33 cellular contexts compared by ENCODE assay signal in genomic region chr7:68694656-68695055, GRCh38.
"Had no signal": no experiment of that assay in that cellular context is flagged by ENCODE, and none has a peak within 500 bp of the region (broad histone marks: within the 10 kb centered on the region; RNA-seq: fewer than 3 reads in every experiment).

No MANE protein-coding gene starts in this region.

- H3K27ac ChIP-seq: cardiac muscle cell, coronary artery, dorsolateral prefrontal cortex, gastroesophageal sphincter, pancreas, prostate gland, sigmoid colon, suprapubic skin, tibial artery, upper lobe of right lung, WERI-Rb-1 had no signal

- ATAC-seq: gastroesophageal sphincter; naive thymus-derived CD4-positive, alpha-beta T cell; pancreas; stimulated activated naive B cell treated with anti-CD40 and anti-IgM and Interleukin-4, amounts not matched to agents 10 μg/mL and 1 μg/mL and 100 μg/mL, for 72 hours; upper lobe of right lung had no signal

- H3K36me3 Mint-ChIP-seq: activated naive CD4-positive, alpha-beta T cell treated with anti-CD3 and anti-CD28 coated beads, Interleukin-2, amount 10 ng/mL, durations not matched to agents 7 days and 5 days; brain; immature natural killer cell; naive thymus-derived CD4-positive, alpha-beta T cell; stimulated activated naive B cell treated with anti-CD40 and anti-IgM and Interleukin-4, amounts not matched to agents 10 μg/mL and 1 μg/mL and 100 μg/mL, for 72 hours had no signal

- H3K4me3 ChIP-seq: cardiac muscle cell, coronary artery, dorsolateral prefrontal cortex, gastroesophageal sphincter, pancreas, prostate gland, sigmoid colon, smooth muscle cell, suprapubic skin, tibial artery, upper lobe of right lung had no signal

- DNase-seq: activated CD4-positive, alpha-beta memory T cell treated with anti-CD3 and anti-CD28 coated beads, Interleukin-2, amount 10 ng/mL, durations not matched to agents 7 days and 5 days; activated CD4-positive, alpha-beta T cell treated with anti-CD3 and anti-CD28 coated beads, Interleukin-2, amount 10 ng/mL, durations not matched to agents 24 days and 14 days; activated CD4-positive, CD25-positive, alpha-beta regulatory T cell treated with anti-CD3 and anti-CD28 coated beads, Interleukin-2, amount 50 U/mL, for 72 hours; activated CD8-positive, alpha-beta memory T cell treated with anti-CD3 and anti-CD28 coated beads, Interleukin-2, amount 50 U/mL, for 48 hours; activated gamma-delta T cell; activated naive CD4-positive, alpha-beta T cell treated with anti-CD3 and anti-CD28 coated beads, Interleukin-2, amount 10 ng/mL, durations not matched to agents 7 days and 5 days; activated naive CD8-positive, alpha-beta T cell treated with anti-CD3 and anti-CD28 coated beads, Interleukin-2, amount 10 ng/mL, durations not matched to agents 7 days and 5 days; activated T-cell treated with anti-CD3 and anti-CD28 coated beads, Interleukin-2, amount 50 U/mL, for 24 hours; amygdala; dorsolateral prefrontal cortex; effector memory CD4-positive, alpha-beta T cell; head of caudate nucleus; hypothalamus; immature natural killer cell; midbrain; naive thymus-derived CD4-positive, alpha-beta T cell; pancreas; sigmoid colon; stimulated activated CD4-positive, alpha-beta T cell treated with anti-CD3 and anti-CD28 coated beads, Interleukin-1b, Interleukin-23, amount 100 ng/mL, for 48 hours; stimulated activated CD4-positive, alpha-beta T cell treated with anti-CD3 and anti-CD28 coated beads, Interleukin-4, amount 100 ng/mL, for 4 hours; stimulated activated naive B cell treated with anti-CD40 and anti-IgM and Interleukin-4, amounts not matched to agents 10 μg/mL and 1 μg/mL and 100 μg/mL, for 72 hours; T1000; tibial artery; upper lobe of right lung; WERI-Rb-1 had no signal

- H3K9me3 ChIP-seq: gastroesophageal sphincter, pancreas, prostate gland, suprapubic skin, tibial artery, upper lobe of right lung had no signal

- H3K27ac Mint-ChIP-seq: activated CD4-positive, alpha-beta memory T cell treated with anti-CD3 and anti-CD28 coated beads, Interleukin-2, amount 10 ng/mL, durations not matched to agents 7 days and 5 days; activated CD4-positive, alpha-beta T cell treated with anti-CD3 and anti-CD28 coated beads, Interleukin-2, amount 10 ng/mL, durations not matched to agents 24 days and 14 days; activated naive CD4-positive, alpha-beta T cell treated with anti-CD3 and anti-CD28 coated beads, Interleukin-2, amount 10 ng/mL, durations not matched to agents 7 days and 5 days; activated naive CD8-positive, alpha-beta T cell treated with anti-CD3 and anti-CD28 coated beads, Interleukin-2, amount 10 ng/mL, durations not matched to agents 7 days and 5 days; activated T-cell treated with anti-CD3 and anti-CD28 coated beads, Interleukin-2, amount 50 U/mL, for 24 hours; brain; immature natural killer cell; naive thymus-derived CD4-positive, alpha-beta T cell; stimulated activated naive B cell treated with anti-CD40 and anti-IgM and Interleukin-4, amounts not matched to agents 10 μg/mL and 1 μg/mL and 100 μg/mL, for 72 hours; T-helper 1 cell treated with Interleukin-12 subunit alpha and Interleukin-12 subunit beta and Interleukin-4 antibody, amounts not matched to agents 30 μg/mL and 1 μg/mL, for 36 hours had no signal

- H3K4me3 Mint-ChIP-seq: activated CD4-positive, alpha-beta memory T cell treated with anti-CD3 and anti-CD28 coated beads, Interleukin-2, amount 10 ng/mL, durations not matched to agents 7 days and 5 days; activated CD4-positive, alpha-beta T cell treated with anti-CD3 and anti-CD28 coated beads, Interleukin-2, amount 10 ng/mL, durations not matched to agents 24 days and 14 days; activated naive CD4-positive, alpha-beta T cell treated with anti-CD3 and anti-CD28 coated beads, Interleukin-2, amount 10 ng/mL, durations not matched to agents 7 days and 5 days; activated naive CD8-positive, alpha-beta T cell treated with anti-CD3 and anti-CD28 coated beads, Interleukin-2, amount 10 ng/mL, durations not matched to agents 7 days and 5 days; activated T-cell treated with anti-CD3 and anti-CD28 coated beads, Interleukin-2, amount 50 U/mL, for 24 hours; brain; immature natural killer cell; naive thymus-derived CD4-positive, alpha-beta T cell; stimulated activated naive B cell treated with anti-CD40 and anti-IgM and Interleukin-4, amounts not matched to agents 10 μg/mL and 1 μg/mL and 100 μg/mL, for 72 hours; T-helper 1 cell treated with Interleukin-12 subunit alpha and Interleukin-12 subunit beta and Interleukin-4 antibody, amounts not matched to agents 30 μg/mL and 1 μg/mL, for 36 hours had no signal

- H3K27me3 ChIP-seq: cardiac muscle cell, gastroesophageal sphincter, pancreas, sigmoid colon, suprapubic skin, tibial artery, upper lobe of right lung had no signal

- H3K4me1 ChIP-seq: gastroesophageal sphincter, pancreas, prostate gland, suprapubic skin, tibial artery, upper lobe of right lung had no signal

- H3K4me1 Mint-ChIP-seq: activated CD4-positive, alpha-beta memory T cell treated with anti-CD3 and anti-CD28 coated beads, Interleukin-2, amount 10 ng/mL, durations not matched to agents 7 days and 5 days; activated CD4-positive, alpha-beta T cell treated with anti-CD3 and anti-CD28 coated beads, Interleukin-2, amount 10 ng/mL, durations not matched to agents 24 days and 14 days; activated naive CD4-positive, alpha-beta T cell treated with anti-CD3 and anti-CD28 coated beads, Interleukin-2, amount 10 ng/mL, durations not matched to agents 7 days and 5 days; activated naive CD8-positive, alpha-beta T cell treated with anti-CD3 and anti-CD28 coated beads, Interleukin-2, amount 10 ng/mL, durations not matched to agents 7 days and 5 days; immature natural killer cell; naive thymus-derived CD4-positive, alpha-beta T cell; stimulated activated naive B cell treated with anti-CD40 and anti-IgM and Interleukin-4, amounts not matched to agents 10 μg/mL and 1 μg/mL and 100 μg/mL, for 72 hours had no signal

- H3K27me3 Mint-ChIP-seq: activated CD4-positive, alpha-beta memory T cell treated with anti-CD3 and anti-CD28 coated beads, Interleukin-2, amount 10 ng/mL, durations not matched to agents 7 days and 5 days; activated CD4-positive, alpha-beta T cell treated with anti-CD3 and anti-CD28 coated beads, Interleukin-2, amount 10 ng/mL, durations not matched to agents 24 days and 14 days; activated naive CD4-positive, alpha-beta T cell treated with anti-CD3 and anti-CD28 coated beads, Interleukin-2, amount 10 ng/mL, durations not matched to agents 7 days and 5 days; activated naive CD8-positive, alpha-beta T cell treated with anti-CD3 and anti-CD28 coated beads, Interleukin-2, amount 10 ng/mL, durations not matched to agents 7 days and 5 days; activated T-cell treated with anti-CD3 and anti-CD28 coated beads, Interleukin-2, amount 50 U/mL, for 24 hours; naive thymus-derived CD4-positive, alpha-beta T cell; stimulated activated naive B cell treated with anti-CD40 and anti-IgM and Interleukin-4, amounts not matched to agents 10 μg/mL and 1 μg/mL and 100 μg/mL, for 72 hours had no signal

- H3K36me3 ChIP-seq: cardiac muscle cell, gastroesophageal sphincter, pancreas, prostate gland, sigmoid colon, suprapubic skin, tibial artery, upper lobe of right lung, WERI-Rb-1 had no signal
